ENCODE assay signal across 1 cellular context in the genomic region with DNA sequence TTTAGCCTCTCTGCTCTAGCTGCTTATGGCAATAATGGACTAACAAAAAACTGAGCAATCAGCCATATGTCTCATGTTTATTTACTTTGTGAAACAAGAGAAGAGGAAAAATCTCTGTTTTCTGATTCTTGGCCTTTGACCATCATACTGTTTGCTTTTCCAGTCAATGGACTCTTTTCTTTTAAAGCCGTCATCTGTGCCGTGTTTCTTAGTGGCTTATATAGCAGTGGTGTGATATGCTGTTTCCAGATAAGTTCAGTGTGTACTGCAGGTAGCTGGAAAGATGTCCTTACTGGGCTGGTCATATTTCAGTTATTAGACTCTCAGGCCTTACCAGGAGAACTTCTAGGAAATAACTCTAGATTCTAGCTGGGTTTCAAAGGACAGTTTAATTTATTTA.
A peak's percentile ranks its signal among the peaks of the same experiment; 100 is the strongest.
TF ChIP-seq lines count a peak whose summit lies in the region.

No MANE protein-coding gene starts in this region.

TF ChIP-seq in HepG2, 621 proteins besides CTCF, POLR2A, EP300 and RAD21 (continued from another document and continues in another):
- TF ChIP-seq ZBTB44 (CRISPR knock-in tag; IDR thresholded peaks at IDR 0.05), result no peak
- TF ChIP-seq CHD4 (IDR thresholded peaks at IDR 0.05; ENCODE audit: borderline replicate concordance, low read length), result no peak
- peak; percentile 28; the same call in 1 of the 2 replicates for TF ChIP-seq ZNF335 (CRISPR knock-in tag; IDR thresholded peaks at IDR 0.05)
- no peak for TF ChIP-seq ZBTB7A (CRISPR knock-in tag; IDR thresholded peaks at IDR 0.05)
- no peak for TF ChIP-seq IRX3 (CRISPR knock-in tag; IDR thresholded peaks at IDR 0.05; ENCODE audit: borderline replicate concordance, low read depth)
- peak; percentile 87 for TF ChIP-seq MLX (CRISPR knock-in tag; IDR thresholded peaks at IDR 0.05)
- no peak for TF ChIP-seq PRDM15 (CRISPR knock-in tag; IDR thresholded peaks at IDR 0.05)
- TF ChIP-seq SRY (CRISPR knock-in tag; IDR thresholded peaks at IDR 0.05), result no peak
- TF ChIP-seq SNRNP70 (IDR thresholded peaks at IDR 0.05; ENCODE audit: low read depth, low read length), result no peak
- TF ChIP-seq SOX13 (IDR thresholded peaks at IDR 0.05), result no peak
- TF ChIP-seq SOX13 (CRISPR knock-in tag; conservative IDR thresholded peaks at IDR 0.05 in 1 of 2, IDR thresholded peaks at IDR 0.05 in 1 of 2), result peak in 1 of 2 experiments; percentile 94; a peak in 2 of 4 replicates
- no peak for TF ChIP-seq ARHGAP35 (CRISPR knock-in tag; IDR thresholded peaks at IDR 0.05; ENCODE audit: borderline replicate concordance)
- no peak for TF ChIP-seq MTA3 (CRISPR knock-in tag; IDR thresholded peaks at IDR 0.05)
- no peak for TF ChIP-seq TEAD2 (CRISPR knock-in tag; IDR thresholded peaks at IDR 0.05)
- TF ChIP-seq SMAD3 (CRISPR knock-in tag; IDR thresholded peaks at IDR 0.05), result 0 out of 2 replicates have a peak, but pooled peaks have one; percentile 27
- no peak for TF ChIP-seq ZBTB37 (CRISPR knock-in tag; IDR thresholded peaks at IDR 0.05)
- TF ChIP-seq, protein P1, sequence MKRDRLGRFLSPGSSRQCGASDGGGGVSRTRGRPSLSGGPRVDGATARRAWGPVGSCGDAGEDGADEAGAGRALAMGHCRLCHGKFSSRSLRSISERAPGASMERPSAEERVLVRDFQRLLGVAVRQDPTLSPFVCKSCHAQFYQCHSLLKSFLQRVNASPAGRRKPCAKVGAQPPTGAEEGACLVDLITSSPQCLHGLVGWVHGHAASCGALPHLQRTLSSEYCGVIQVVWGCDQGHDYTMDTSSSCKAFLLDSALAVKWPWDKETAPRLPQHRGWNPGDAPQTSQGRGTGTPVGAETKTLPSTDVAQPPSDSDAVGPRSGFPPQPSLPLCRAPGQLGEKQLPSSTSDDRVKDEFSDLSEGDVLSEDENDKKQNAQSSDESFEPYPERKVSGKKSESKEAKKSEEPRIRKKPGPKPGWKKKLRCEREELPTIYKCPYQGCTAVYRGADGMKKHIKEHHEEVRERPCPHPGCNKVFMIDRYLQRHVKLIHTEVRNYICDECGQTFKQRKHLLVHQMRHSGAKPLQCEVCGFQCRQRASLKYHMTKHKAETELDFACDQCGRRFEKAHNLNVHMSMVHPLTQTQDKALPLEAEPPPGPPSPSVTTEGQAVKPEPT (CRISPR knock-in tag; IDR thresholded peaks at IDR 0.05; ENCODE audit: low read depth), result no peak
- peak; percentile 85 for TF ChIP-seq RXRB (CRISPR knock-in tag; IDR thresholded peaks at IDR 0.05; ENCODE audit: borderline replicate concordance)
- TF ChIP-seq ZNF598 (CRISPR knock-in tag; IDR thresholded peaks at IDR 0.05; ENCODE audit: borderline replicate concordance), result no peak
- TF ChIP-seq, protein P2, sequence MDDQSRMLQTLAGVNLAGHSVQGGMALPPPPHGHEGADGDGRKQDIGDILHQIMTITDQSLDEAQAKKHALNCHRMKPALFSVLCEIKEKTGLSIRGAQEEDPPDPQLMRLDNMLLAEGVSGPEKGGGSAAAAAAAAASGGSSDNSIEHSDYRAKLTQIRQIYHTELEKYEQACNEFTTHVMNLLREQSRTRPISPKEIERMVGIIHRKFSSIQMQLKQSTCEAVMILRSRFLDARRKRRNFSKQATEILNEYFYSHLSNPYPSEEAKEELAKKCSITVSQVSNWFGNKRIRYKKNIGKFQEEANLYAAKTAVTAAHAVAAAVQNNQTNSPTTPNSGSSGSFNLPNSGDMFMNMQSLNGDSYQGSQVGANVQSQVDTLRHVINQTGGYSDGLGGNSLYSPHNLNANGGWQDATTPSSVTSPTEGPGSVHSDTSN (CRISPR knock-in tag; IDR thresholded peaks at IDR 0.05; ENCODE audit: borderline replicate concordance), result no peak
- TF ChIP-seq, protein P3, sequence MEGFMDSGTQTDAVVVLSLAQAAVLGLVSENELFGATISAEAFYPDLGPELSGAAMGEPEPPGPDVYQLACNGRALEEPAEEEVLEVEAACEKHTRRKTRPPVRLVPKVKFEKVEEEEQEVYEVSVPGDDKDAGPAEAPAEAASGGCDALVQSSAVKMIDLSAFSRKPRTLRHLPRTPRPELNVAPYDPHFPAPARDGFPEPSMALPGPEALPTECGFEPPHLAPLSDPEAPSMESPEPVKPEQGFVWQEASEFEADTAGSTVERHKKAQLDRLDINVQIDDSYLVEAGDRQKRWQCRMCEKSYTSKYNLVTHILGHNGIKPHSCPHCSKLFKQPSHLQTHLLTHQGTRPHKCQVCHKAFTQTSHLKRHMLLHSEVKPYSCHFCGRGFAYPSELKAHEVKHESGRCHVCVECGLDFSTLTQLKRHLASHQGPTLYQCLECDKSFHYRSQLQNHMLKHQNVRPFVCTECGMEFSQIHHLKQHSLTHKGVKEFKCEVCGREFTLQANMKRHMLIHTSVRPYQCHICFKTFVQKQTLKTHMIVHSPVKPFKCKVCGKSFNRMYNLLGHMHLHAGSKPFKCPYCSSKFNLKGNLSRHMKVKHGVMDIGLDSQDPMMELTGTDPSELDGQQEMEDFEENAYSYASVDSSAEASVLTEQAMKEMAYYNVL (CRISPR knock-in tag; IDR thresholded peaks at IDR 0.05; ENCODE audit: borderline replicate concordance), result peak; percentile 87; the same call in 1 of the 2 replicates
- no peak for TF ChIP-seq KLF15 (CRISPR knock-in tag; IDR thresholded peaks at IDR 0.05; ENCODE audit: borderline replicate concordance)
- peak; percentile 98 for TF ChIP-seq RCOR2 (CRISPR knock-in tag; IDR thresholded peaks at IDR 0.05)
- no peak for TF ChIP-seq HCFC1 (IDR thresholded peaks at IDR 0.05; ENCODE audit: low read depth, low read length)
- no peak for TF ChIP-seq MTF2 (CRISPR knock-in tag; IDR thresholded peaks at IDR 0.05; ENCODE audit: borderline replicate concordance)
- no peak for TF ChIP-seq ZIK1 (CRISPR knock-in tag; IDR thresholded peaks at IDR 0.05; ENCODE audit: borderline replicate concordance, low read depth)
- peak; percentile 66 for TF ChIP-seq TBL1XR1 (IDR thresholded peaks at IDR 0.05; ENCODE audit: borderline replicate concordance, low read length, partially characterized antibody)
- no peak for TF ChIP-seq NFE2 (CRISPR knock-in tag; IDR thresholded peaks at IDR 0.05)
- TF ChIP-seq ZNF678 (CRISPR knock-in tag; IDR thresholded peaks at IDR 0.05), result no peak
- TF ChIP-seq CEBPG (CRISPR knock-in tag; IDR thresholded peaks at IDR 0.05), result peak; percentile 61
- no peak for TF ChIP-seq ATAD3A (CRISPR knock-in tag; IDR thresholded peaks at IDR 0.05)
- TF ChIP-seq TIGD3 (CRISPR knock-in tag; IDR thresholded peaks at IDR 0.05; ENCODE audit: borderline replicate concordance), result no peak
- TF ChIP-seq ZNF274 (CRISPR knock-in tag; IDR thresholded peaks at IDR 0.05), result no peak
- TF ChIP-seq PAX8 (CRISPR knock-in tag; IDR thresholded peaks at IDR 0.05; ENCODE audit: borderline replicate concordance), result no peak
- no peak for TF ChIP-seq ZNF253 (CRISPR knock-in tag; IDR thresholded peaks at IDR 0.05; ENCODE audit: borderline replicate concordance)
- TF ChIP-seq ZNF780A (CRISPR knock-in tag; IDR thresholded peaks at IDR 0.05), result no peak
- no peak for TF ChIP-seq KLF11 (CRISPR knock-in tag; IDR thresholded peaks at IDR 0.05)
- TF ChIP-seq CC2D1A (CRISPR knock-in tag; IDR thresholded peaks at IDR 0.05), result no peak
- TF ChIP-seq ZNF333 (CRISPR knock-in tag; IDR thresholded peaks at IDR 0.05; ENCODE audit: borderline replicate concordance), result no peak
- TF ChIP-seq YEATS4 (CRISPR knock-in tag; IDR thresholded peaks at IDR 0.05; ENCODE audit: borderline replicate concordance), result peak; percentile 30; the same call in 1 of the 2 replicates
- TF ChIP-seq, protein P4, sequence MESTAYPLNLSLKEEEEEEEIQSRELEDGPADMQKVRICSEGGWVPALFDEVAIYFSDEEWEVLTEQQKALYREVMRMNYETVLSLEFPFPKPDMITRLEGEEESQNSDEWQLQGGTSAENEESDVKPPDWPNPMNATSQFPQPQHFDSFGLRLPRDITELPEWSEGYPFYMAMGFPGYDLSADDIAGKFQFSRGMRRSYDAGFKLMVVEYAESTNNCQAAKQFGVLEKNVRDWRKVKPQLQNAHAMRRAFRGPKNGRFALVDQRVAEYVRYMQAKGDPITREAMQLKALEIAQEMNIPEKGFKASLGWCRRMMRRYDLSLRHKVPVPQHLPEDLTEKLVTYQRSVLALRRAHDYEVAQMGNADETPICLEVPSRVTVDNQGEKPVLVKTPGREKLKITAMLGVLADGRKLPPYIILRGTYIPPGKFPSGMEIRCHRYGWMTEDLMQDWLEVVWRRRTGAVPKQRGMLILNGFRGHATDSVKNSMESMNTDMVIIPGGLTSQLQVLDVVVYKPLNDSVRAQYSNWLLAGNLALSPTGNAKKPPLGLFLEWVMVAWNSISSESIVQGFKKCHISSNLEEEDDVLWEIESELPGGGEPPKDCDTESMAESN (CRISPR knock-in tag; conservative IDR thresholded peaks at IDR 0.05), result no peak
- TF ChIP-seq ZBTB10 (CRISPR knock-in tag; IDR thresholded peaks at IDR 0.05; ENCODE audit: borderline replicate concordance), result no peak
